ENCODE assay signal across 32 cellular contexts in the genomic region with DNA sequence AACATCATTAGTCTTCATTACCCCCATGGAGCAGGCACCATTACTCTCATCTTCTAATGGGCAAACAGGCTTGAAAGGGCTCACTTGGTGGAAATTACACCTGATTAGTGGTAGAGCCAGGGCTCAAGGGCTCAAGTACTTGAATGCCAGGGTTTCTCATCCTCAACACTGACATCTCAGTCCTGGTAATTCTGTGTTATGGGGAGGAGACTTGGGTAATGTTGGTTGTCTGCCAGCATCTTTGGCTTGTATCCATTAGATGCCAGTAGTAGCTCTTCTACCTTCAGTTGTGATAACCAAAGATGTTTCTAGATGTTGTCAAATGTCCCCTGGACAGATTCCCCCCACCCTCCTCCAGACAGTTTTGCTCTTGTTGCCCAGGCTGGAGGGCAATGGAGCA. TPM values are rescaled to one million over a fixed set of nuclear protein-coding genes. Genes with fewer than 3 reads are reported as not detected.
"Had no signal": no experiment of that assay in that cellular context is flagged by ENCODE, and none has a peak within 500 bp of the region (broad histone marks: within the 10 kb centered on the region; RNA-seq: fewer than 3 reads in every experiment).

No MANE protein-coding gene starts in this region.

- DNase-seq: activated B cell treated with CpG ODN at 0.5 μM for 24 hours; activated CD4-positive, alpha-beta T cell treated with anti-CD3 and anti-CD28 coated beads for 48 hours; activated CD4-positive, alpha-beta T cell treated with anti-CD3 and anti-CD28 coated beads, Interleukin-2, amount 50 U/mL, for 1 hour; activated CD4-positive, alpha-beta T cell treated with anti-CD3 and anti-CD28 coated beads, Interleukin-2, amount 50 U/mL, for 48 hours; activated CD8-positive, alpha-beta memory T cell treated with anti-CD3 and anti-CD28 coated beads for 24 hours; activated CD8-positive, alpha-beta T cell treated with anti-CD3 and anti-CD28 coated beads for 36 hours; activated effector memory CD4-positive, alpha-beta T cell treated with anti-CD3 and anti-CD28 coated beads, Interleukin-2, amount 50 U/mL, for 16 hours; activated naive CD4-positive, alpha-beta T cell treated with anti-CD3 and anti-CD28 coated beads for 36 hours; activated naive CD8-positive, alpha-beta T cell treated with anti-CD3 and anti-CD28 coated beads for 36 hours; activated naive CD8-positive, alpha-beta T cell treated with anti-CD3 and anti-CD28 coated beads, Interleukin-2, amount 50 U/mL, for 24 hours; activated T-cell treated with anti-CD3 and anti-CD28 coated beads, Interleukin-2, amount 50 U/mL, for 4 hours; adrenal gland; amygdala; aorta; body of pancreas; central memory CD4-positive, alpha-beta T cell; cortex of kidney; dermis blood vessel endothelial cell; effector CD4-positive, alpha-beta T cell; effector memory CD8-positive, alpha-beta T cell; erythroblast; foreskin keratinocyte; gastrocnemius medialis; glutamatergic neuron; heart left ventricle; T-helper 17 cell; T1000; WERI-Rb-1 had no signal

- ATAC-seq: activated CD4-positive, CD25-positive, alpha-beta regulatory T cell treated with anti-CD3 and anti-CD28 coated beads, Interleukin-2, amount 50 U/mL, for 24 hours; activated CD8-positive, alpha-beta T cell treated with anti-CD3 and anti-CD28 coated beads for 36 hours; activated naive CD8-positive, alpha-beta T cell treated with anti-CD3 and anti-CD28 coated beads, Interleukin-2, amount 50 U/mL, for 24 hours; activated T-cell treated with anti-CD3 and anti-CD28 coated beads, Interleukin-2, amount 50 U/mL, for 4 hours; activated T-helper 17 cell treated with anti-CD3 and anti-CD28 coated beads, Interleukin-2, amount 50 U/mL, for 72 hours; body of pancreas; effector memory CD8-positive, alpha-beta T cell; foreskin keratinocyte; gastrocnemius medialis; heart left ventricle; T-helper 17 cell had no signal

RNA-seq across cellular contexts. Expression of gene ZP2, which starts 2.5 kb away (rescaled TPM):
- total RNA-seq: activated B cell treated with CpG ODN at 0.5 μM for 24 hours; activated CD8-positive, alpha-beta T cell treated with anti-CD3 and anti-CD28 coated beads for 36 hours; activated naive CD4-positive, alpha-beta T cell treated with anti-CD3 and anti-CD28 coated beads for 36 hours; activated naive CD8-positive, alpha-beta T cell treated with anti-CD3 and anti-CD28 coated beads for 36 hours; activated T-cell treated with anti-CD3 and anti-CD28 coated beads, Interleukin-2, amount 50 U/mL, for 4 hours; activated T-helper 17 cell treated with anti-CD3 and anti-CD28 coated beads, Interleukin-2, amount 50 U/mL, for 72 hours; adrenal gland; aorta; body of pancreas; chondrocyte; dermis blood vessel endothelial cell; esophagus muscularis mucosa; foreskin keratinocyte; gastrocnemius medialis; heart left ventricle; T-helper 17 cell had no signal

RNA-seq across cellular contexts. Expression of gene ANKS4B, which starts 24.7 kb away (rescaled TPM):
- total RNA-seq: activated B cell treated with CpG ODN at 0.5 μM for 24 hours; activated CD8-positive, alpha-beta T cell treated with anti-CD3 and anti-CD28 coated beads for 36 hours; activated naive CD8-positive, alpha-beta T cell treated with anti-CD3 and anti-CD28 coated beads for 36 hours; activated T-cell treated with anti-CD3 and anti-CD28 coated beads, Interleukin-2, amount 50 U/mL, for 4 hours; activated T-helper 17 cell treated with anti-CD3 and anti-CD28 coated beads, Interleukin-2, amount 50 U/mL, for 72 hours; adrenal gland; aorta; chondrocyte; dermis blood vessel endothelial cell; esophagus muscularis mucosa; foreskin keratinocyte; heart left ventricle; T-helper 17 cell had no signal

RNA-seq across cellular contexts. Expression of gene DNAH3, which starts 58.2 kb away (rescaled TPM):
- total RNA-seq: activated B cell treated with CpG ODN at 0.5 μM for 24 hours; activated naive CD4-positive, alpha-beta T cell treated with anti-CD3 and anti-CD28 coated beads for 36 hours; activated naive CD8-positive, alpha-beta T cell treated with anti-CD3 and anti-CD28 coated beads for 36 hours; activated T-cell treated with anti-CD3 and anti-CD28 coated beads, Interleukin-2, amount 50 U/mL, for 4 hours; aorta; body of pancreas; chondrocyte; dermis blood vessel endothelial cell had no signal
